27 cellular contexts compared by ENCODE assay signal in the genomic region with DNA sequence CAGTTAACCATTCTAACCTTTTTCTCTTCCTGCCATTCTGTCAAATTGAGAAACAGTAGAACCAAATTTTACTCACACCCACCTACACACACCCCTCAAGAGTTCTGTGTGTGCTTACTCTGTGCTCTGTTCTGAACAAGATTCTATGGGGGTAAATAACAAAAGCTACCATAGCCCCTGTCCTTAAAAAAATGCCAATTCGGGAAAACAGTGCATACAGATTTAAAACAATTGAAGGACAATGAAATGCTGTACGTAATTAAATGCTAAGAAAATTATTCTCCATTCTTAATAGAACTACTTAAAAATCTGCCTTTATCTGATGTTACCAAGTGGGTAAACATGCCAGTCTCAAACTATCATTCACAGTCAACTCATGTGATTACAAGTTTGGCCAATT.
"Had no signal": no experiment of that assay in that cellular context is flagged by ENCODE, and none has a peak within 500 bp of the region (broad histone marks: within the 10 kb centered on the region; RNA-seq: fewer than 3 reads in every experiment).

No MANE protein-coding gene starts in this region.

- DNase-seq: stimulated activated CD4-positive, alpha-beta T cell treated with anti-CD3 and anti-CD28 coated beads, Interleukin-2, amount 100 ng/mL, for 48 hours; stimulated activated CD4-positive, alpha-beta T cell treated with anti-CD3 and anti-CD28 coated beads, Interleukin-4, amount 100 ng/mL, for 1 hour; stimulated activated CD4-positive, alpha-beta T cell treated with anti-CD3 and anti-CD28 coated beads, Interleukin-4, amount 100 ng/mL, for 24 hours; stimulated activated CD4-positive, alpha-beta T cell treated with anti-CD3 and anti-CD28 coated beads, Interleukin-4, amount 100 ng/mL, for 4 hours; stimulated activated CD8-positive, alpha-beta memory T cell treated with anti-CD3 and anti-CD28 coated beads, Interleukin-4, amount 100 ng/mL, for 48 hours; stimulated activated naive B cell treated with anti-CD40 and anti-IgM and Interleukin-4, amounts not matched to agents 10 μg/mL and 1 μg/mL and 100 μg/mL, for 72 hours; stimulated activated naive CD4-positive, alpha-beta T cell; stimulated activated naive CD4-positive, alpha-beta T cell treated with Interleukin-2 at 50 U/mL for 16 hours; stimulated activated naive CD8-positive, alpha-beta T cell treated with anti-CD3 and anti-CD28 coated beads, Interleukin-15, amount 100 ng/mL, for 72 hours; stimulated activated naive CD8-positive, alpha-beta T cell treated with anti-CD3 and anti-CD28 coated beads, Interleukin-15, Interleukin-2, amounts not matched to agents 100 U/mL and 50 U/mL, for 24 hours; stomach; substantia nigra; testis; thyroid gland; tibial artery; transverse colon; trophoblast cell; upper lobe of left lung; upper lobe of right lung; uterus had no signal

- FAIRE-seq: urothelium cell line had no signal

- H3K9me3 ChIP-seq: stomach, suprapubic skin, testis, thoracic aorta, thyroid gland, tibial artery, tibial nerve, transverse colon, upper lobe of left lung, upper lobe of right lung, uterus, vagina had no signal

- H3K27me3 ChIP-seq: stomach, suprapubic skin, testis, thyroid gland, tibial artery, tibial nerve, transverse colon, upper lobe of left lung, upper lobe of right lung, uterus, vagina had no signal

- ATAC-seq: stimulated activated effector memory CD8-positive, alpha-beta T cell treated with anti-CD3 and anti-CD28 coated beads, Interleukin-12 subunit alpha, Interleukin-12 subunit beta, amount 100 ng/mL, for 72 hours; stimulated activated memory B cell treated with anti-CD40 and anti-IgM and Interleukin-4, amounts not matched to agents 10 μg/mL and 1 μg/mL and 100 μg/mL, for 72 hours; stimulated activated naive CD8-positive, alpha-beta T cell treated with anti-CD3 and anti-CD28 coated beads, Interleukin-15, amount 100 ng/mL, for 72 hours; stimulated activated naive CD8-positive, alpha-beta T cell treated with anti-CD3 and anti-CD28 coated beads, Interleukin-15, Interleukin-2, amounts not matched to agents 100 U/mL and 50 U/mL, for 24 hours; upper lobe of right lung had no signal

- H3K27ac ChIP-seq: stomach, suprapubic skin, testis, thoracic aorta, thyroid gland, tibial artery, tibial nerve, transverse colon, upper lobe of left lung, upper lobe of right lung, uterus, vagina had no signal

- H3K36me3 ChIP-seq: stomach, suprapubic skin, thoracic aorta, thyroid gland, tibial artery, tibial nerve, upper lobe of left lung, upper lobe of right lung, uterus, vagina had no signal

- H3K4me1 ChIP-seq: stomach, suprapubic skin, testis, tibial artery, tibial nerve, transverse colon, upper lobe of left lung, upper lobe of right lung, uterus, vagina had no signal

- H3K4me3 ChIP-seq: stomach, suprapubic skin, testis, thoracic aorta, thyroid gland, tibial artery, tibial nerve, transverse colon, upper lobe of left lung, upper lobe of right lung, uterus, vagina had no signal
